In the genomic region with DNA sequence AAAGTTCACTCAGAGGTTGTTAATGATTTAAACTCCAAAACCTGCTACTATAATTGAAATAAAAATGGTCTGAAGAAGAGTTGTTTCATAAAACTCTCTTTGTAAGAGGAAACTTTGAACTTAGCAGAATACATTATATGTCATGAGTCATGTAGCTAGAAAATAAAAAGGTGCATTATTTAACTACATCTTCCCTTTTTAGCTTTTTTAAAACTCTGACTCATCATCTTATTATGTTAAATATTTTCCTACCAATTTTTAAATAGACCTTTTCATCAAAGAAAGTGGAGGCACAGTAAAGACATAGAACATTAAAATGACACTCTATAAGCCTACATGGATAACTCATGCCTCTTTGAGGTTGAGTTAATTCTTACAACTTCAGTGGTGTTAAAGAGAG, we compare ENCODE assay signal across 15 cellular contexts. TPM values are rescaled to one million over a fixed set of nuclear protein-coding genes. Genes with fewer than 3 reads are reported as not detected.
DNase-seq lines count a peak whose midpoint lies in the region; ATAC-seq and TF ChIP-seq lines count a peak whose summit lies in the region.
"Had no signal": no experiment of that assay in that cellular context is flagged by ENCODE, and none has a peak within 500 bp of the region (broad histone marks: within the 10 kb centered on the region; RNA-seq: fewer than 3 reads in every experiment).

No MANE protein-coding gene starts in this region.

- H3K27ac Mint-ChIP-seq in activated naive CD8-positive, alpha-beta T cell: peak overlapping the region; percentile 94
- peak overlapping the region; percentile 99 for H3K27ac Mint-ChIP-seq in mesothelial cell of epicardium

- H3K27me3 ChIP-seq in BLaER1 treated with 17β-estradiol and CSF1 and Interleukin-3, amounts not matched to agents 10 nM and 100 nM: no peaks in the 10 kb centered on the region
- H3K27me3 ChIP-seq in HCT116 (ENCODE audit: insufficient read depth, low read length): no peaks in the 10 kb centered on the region
- H3K27me3 ChIP-seq in left lung: peaks cover 0 to 46% of the 10 kb centered on the region in 2 donors
- no peaks in the 10 kb centered on the region for H3K27me3 ChIP-seq in transverse colon
- H3K27me3 ChIP-seq: suprapubic skin had no signal

- no peaks in the 10 kb centered on the region for H3K27me3 Mint-ChIP-seq in activated naive CD8-positive, alpha-beta T cell
- no peaks in the 10 kb centered on the region for H3K27me3 Mint-ChIP-seq in mesothelial cell of epicardium (ENCODE audit: low read depth)

- ATAC-seq in HCT116 (0 out of 2 replicates have a peak, but pooled peaks have one; percentile 3), GM19328 (IDR thresholded peaks at IDR 0.05; ENCODE audit: unreplicated experiment) (no peak), GM18511 (IDR thresholded peaks at IDR 0.05; ENCODE audit: unreplicated experiment) (no peak), left lung (no peak)
- ATAC-seq: esophagus mucosa had no signal

- in situ Hi-C loops in transverse colon (cut with MboI; ENCODE audit: low pct_ligation_motif_present in 1 of 4, low pct_unique_long_range_greater_than_20kb in 1 of 4, low sequenced_read_pairs in 3 of 4): no loop called here

- peak overlapping the region; percentile 15 for H2AFZ ChIP-seq in HCT116 (ENCODE audit: low read depth, low read length, poor library complexity, severe bottlenecking)

- no TSS peak for BruUV-seq in HCT116 (replicated peaks; lab: Mats Ljungman, UMichigan)

- H3K27ac ChIP-seq in BLaER1 treated with 17β-estradiol and CSF1 and Interleukin-3, amounts not matched to agents 10 nM and 100 nM: no peak overlapping the region
- H3K27ac ChIP-seq in HCT116 (ENCODE audit: low read depth, low read length): peak overlapping the region; percentile 92
- no peak overlapping the region for H3K27ac ChIP-seq in left lung
- peak overlapping the region in 2 of 4 donors; percentile 10 to 97 for H3K27ac ChIP-seq in transverse colon
- H3K27ac ChIP-seq: suprapubic skin had no signal

- no peaks in the 10 kb centered on the region for H3K9me3 Mint-ChIP-seq in activated naive CD8-positive, alpha-beta T cell (ENCODE audit: low read depth)
- no peaks in the 10 kb centered on the region for H3K9me3 Mint-ChIP-seq in mesothelial cell of epicardium

- peaks cover 8 to 21% (median 15%) of the 10 kb centered on the region in 10 experiments for H3K4me1 ChIP-seq in BLaER1 treated with 17β-estradiol and CSF1 and Interleukin-3, amounts not matched to agents 10 nM and 100 nM
- H3K4me1 ChIP-seq in HCT116 (ENCODE audit: control insufficient read depth in 1 of 2, insufficient read depth in 2 of 2, low read length in 2 of 2) (peaks cover 19 to 38% of the 10 kb centered on the region in 2 experiments), left lung (peaks cover 6 to 20% of the 10 kb centered on the region in 2 donors), transverse colon (peaks cover 7 to 20% (median 12%) of the 10 kb centered on the region in 4 donors)

- CTCF ChIA-PET in HCT116 (lab: Charles Lee): no interaction called here

- no peaks in the 10 kb centered on the region for H3K9me3 ChIP-seq in BLaER1 treated with 17β-estradiol and CSF1 and Interleukin-3, amounts not matched to agents 10 nM and 100 nM (replicated peaks in 1 of 11)
- H3K9me3 ChIP-seq in HCT116 (ENCODE audit: control insufficient read depth in 1 of 2, insufficient read depth in 1 of 2, low read depth in 1 of 2, low read length in 2 of 2) (no peaks in the 10 kb centered on the region), left lung (no peaks in the 10 kb centered on the region), transverse colon (no peaks in the 10 kb centered on the region)
- H3K9me3 ChIP-seq: suprapubic skin had no signal

- H3K4me1 Mint-ChIP-seq in activated naive CD8-positive, alpha-beta T cell (ENCODE audit: low read depth): peaks cover 38% of the 10 kb centered on the region
- peaks cover 31% of the 10 kb centered on the region for H3K4me1 Mint-ChIP-seq in mesothelial cell of epicardium

- no peak for TF ChIP-seq EP300 in transverse colon (IDR thresholded peaks at IDR 0.05; ENCODE audit: low read depth)

- DNase-seq in HCT116 (ENCODE audit: low read depth, low spot score) (no peak), mesothelial cell of epicardium (ENCODE audit: low spot score in 2 of 2, unreplicated experiment in 2 of 2) (no peak), left lung (no peak), transverse colon (no peak)
- DNase-seq: anterior cingulate cortex; islet precursor cell; NCI-H226; occipital lobe; stimulated activated CD4-positive, alpha-beta T cell treated with anti-CD3 and anti-CD28 coated beads, Interleukin-4, amount 100 ng/mL, for 1 hour had no signal

- TF ChIP-seq RAD21 in HCT116 (IDR thresholded peaks at IDR 0.05; ENCODE audit: low read depth): peak; percentile 26

- TF ChIP-seq POLR2A in HCT116 (IDR thresholded peaks at IDR 0.05; ENCODE audit: borderline replicate concordance, extremely low read depth, insufficient read depth, insufficient read length) (no peak), transverse colon (IDR thresholded peaks at IDR 0.05) (no peak)

- no peaks in the 10 kb centered on the region for H3K36me3 ChIP-seq in BLaER1 treated with 17β-estradiol and CSF1 and Interleukin-3, amounts not matched to agents 10 nM and 100 nM
- no peaks in the 10 kb centered on the region for H3K36me3 ChIP-seq in HCT116 (ENCODE audit: control insufficient read depth in 1 of 2, insufficient read depth in 2 of 2, low read length in 2 of 2)
- no peaks in the 10 kb centered on the region for H3K36me3 ChIP-seq in left lung
- H3K36me3 ChIP-seq in transverse colon: no peaks in the 10 kb centered on the region
- H3K36me3 ChIP-seq: suprapubic skin had no signal

- H3K9ac ChIP-seq in BLaER1 treated with 17β-estradiol and CSF1 and Interleukin-3, amounts not matched to agents 10 nM and 100 nM: no peak overlapping the region
- H3K9ac ChIP-seq in HCT116 (ENCODE audit: low read length): peak overlapping the region; percentile 79; the same call in 1 of the 2 replicates

- RAD21 ChIA-PET in HCT116 (lab: Charles Lee; ENCODE audit: low non-redundant PET in 1 of 2, low total read pairs in 2 of 2, uncharacterized antibody in 2 of 2, unreplicated experiment in 2 of 2): no interaction called here

- POLR2A ChIA-PET in HCT116 (lab: Charles Lee): no interaction called here

- H3K9me2 ChIP-seq in HCT116 (ENCODE audit: insufficient read depth): no peaks in the 10 kb centered on the region

- H3K79me2 ChIP-seq in HCT116 (ENCODE audit: insufficient read depth, low read length): peaks cover 25% of the 10 kb centered on the region

- no peak for TF ChIP-seq CTCF in HCT116 (IDR thresholded peaks at IDR 0.05 in 2 of 3, conservative IDR thresholded peaks at IDR 0.05 in 1 of 3; ENCODE audit: borderline replicate concordance in 1 of 3, insufficient read depth in 1 of 3, low read depth in 2 of 3, low read length in 2 of 3)
- no peak for TF ChIP-seq CTCF in mesothelial cell of epicardium (IDR thresholded peaks at IDR 0.05; ENCODE audit: unreplicated experiment)
- no peak for TF ChIP-seq CTCF in left lung (IDR thresholded peaks at IDR 0.05)
- TF ChIP-seq CTCF in transverse colon (IDR thresholded peaks at IDR 0.05): no peak

- intact Hi-C loops in HCT116 (cut with micrococcal nuclease): loop anchor here (2.0 to 5.0 kb wide), 3 partner anchors 128 to 323 kb away; partner anchors contain the start of gene MMAA
- intact Hi-C loops in left lung (cut with DNase I): no loop called here
- intact Hi-C loops in transverse colon (cut with DNase I; ENCODE audit: low total_unique reads): loop anchor here (10.0 kb wide), 1 partner anchor 205 kb away; no protein-coding TSS in a partner anchor

- no peaks in the 10 kb centered on the region for H4K20me1 ChIP-seq in BLaER1 treated with 17β-estradiol and CSF1 and Interleukin-3, amounts not matched to agents 10 nM and 100 nM
- no peaks in the 10 kb centered on the region for H4K20me1 ChIP-seq in HCT116 (ENCODE audit: insufficient read depth)

- peak overlapping the region; percentile 98 for H3K4me3 Mint-ChIP-seq in activated naive CD8-positive, alpha-beta T cell
- peak overlapping the region; percentile 98 for H3K4me3 Mint-ChIP-seq in mesothelial cell of epicardium

- H3K4me3 ChIP-seq in BLaER1 treated with 17β-estradiol and CSF1 and Interleukin-3, amounts not matched to agents 10 nM and 100 nM: no peak overlapping the region
- H3K4me3 ChIP-seq in HCT116 (replicated peaks in 1 of 2; ENCODE audit: low read depth in 1 of 2, low read length in 2 of 2): peak overlapping the region in 1 of 2 experiments; percentile 87; a peak in 3 of 4 replicates
- H3K4me3 ChIP-seq in left lung: no peak overlapping the region
- H3K4me3 ChIP-seq in transverse colon: no peak overlapping the region
- H3K4me3 ChIP-seq: suprapubic skin had no signal

- H3K4me2 ChIP-seq in BLaER1 treated with 17β-estradiol and CSF1 and Interleukin-3, amounts not matched to agents 10 nM and 100 nM: peak overlapping the region in 6 of 11 experiments; percentile 66 to 90 (median 82); a peak in 6 of 22 replicates
- H3K4me2 ChIP-seq in HCT116 (ENCODE audit: low read length): peak overlapping the region; percentile 84

- H3K36me3 Mint-ChIP-seq in activated naive CD8-positive, alpha-beta T cell: no peaks in the 10 kb centered on the region
- no peaks in the 10 kb centered on the region for H3K36me3 Mint-ChIP-seq in mesothelial cell of epicardium

TF ChIP-seq in HCT116, 20 proteins besides CTCF, POLR2A, EP300 and RAD21:
- TF ChIP-seq JUND (IDR thresholded peaks at IDR 0.05) (peak; percentile 67), TCF7L2 (IDR thresholded peaks at IDR 0.05; ENCODE audit: borderline replicate concordance, extremely low read depth, insufficient read depth, insufficient read length) (no peak), ZNF274 (IDR thresholded peaks at IDR 0.05; ENCODE audit: low read depth, low read length) (no peak), FOSL1 (IDR thresholded peaks at IDR 0.05; ENCODE audit: low read depth) (peak; percentile 73), SP1 (IDR thresholded peaks at IDR 0.05; ENCODE audit: low read depth) (peak; percentile 54; the same call in 1 of the 2 replicates), CBX3 (IDR thresholded peaks at IDR 0.05; ENCODE audit: low read depth) (no peak; the same call in 1 of the 2 replicates)

RNA-seq across cellular contexts. Expression of gene ZNF827, which starts 1.2 kb away (rescaled TPM):
- total RNA-seq in HCT116 (2021; ENCODE audit: unreplicated experiment) (19.1 TPM), mesothelial cell of epicardium (97.8 to 116 TPM (median 100 TPM) in 3 replicates), left lung (10 to 100 TPM in 1 of 2 donors, 1 to 10 TPM in 1; 9.2 to 15.1 TPM), transverse colon (10 to 100 TPM; 22.5 to 61.3 (median 29.2) TPM)
- polyA plus RNA-seq in HCT116 (2012): 12.0 and 20.0 TPM in 2 replicates

Comparison
In these comparisons a context has a peak if more than half of its experiments do, and no peak if none do; other contexts are left out.
1. intact Hi-C loops: an anchor here in HCT116 (2.0 to 5.0 kb wide) and transverse colon (10.0 kb wide); none called in left lung.